ENCODE assay signal across 11 cellular contexts in genomic region chr1:201499795-201500669, GRCh38. TPM values are rescaled to one million over a fixed set of nuclear protein-coding genes. Genes with fewer than 3 reads are reported as not detected.
DNase-seq lines count a peak whose midpoint lies in the region; ATAC-seq, FAIRE-seq and TF ChIP-seq lines count a peak whose summit lies in the region.
"Had no signal": no experiment of that assay in that cellular context is flagged by ENCODE, and none has a peak within 500 bp of the region (broad histone marks: within the 10 kb centered on the region; RNA-seq: fewer than 3 reads in every experiment).

No MANE protein-coding gene starts in this region.

- H3K4me1 Mint-ChIP-seq in CD8-positive, alpha-beta T cell (ENCODE audit: low read depth) = peaks cover 16% of the 10 kb centered on the region

- POLR2A ChIA-PET in CD8-positive, alpha-beta T cell (lab: Charles Lee) = no interaction called here

- H3K36me3 Mint-ChIP-seq in CD8-positive, alpha-beta T cell = peaks cover 14% of the 10 kb centered on the region

- no peaks in the 10 kb centered on the region for H3K27me3 Mint-ChIP-seq in CD8-positive, alpha-beta T cell (ENCODE audit: low read depth)

- no peak for ATAC-seq in CD8-positive, alpha-beta T cell
- ATAC-seq: left colon had no signal

- H3K27ac Mint-ChIP-seq in CD8-positive, alpha-beta T cell = no peak overlapping the region

- no peak for FAIRE-seq in D721Med (lab: Jason Lieb, UNC)

- TF ChIP-seq POLR2A in suprapubic skin (IDR thresholded peaks at IDR 0.05) = no peak

- peaks cover 54% of the 10 kb centered on the region for H3K4me1 ChIP-seq in SJSA1 (replicated peaks)
- H3K4me1 ChIP-seq in esophagus (ENCODE audit: control insufficient read depth in 2 of 2, insufficient read depth in 2 of 2, low read length in 1 of 2) = peaks cover 12 to 29% of the 10 kb centered on the region in 2 donors
- peaks cover 53% of the 10 kb centered on the region for H3K4me1 ChIP-seq in mesodermal cell (ENCODE audit: control insufficient read depth, insufficient read depth, low read length, poor library complexity, severe bottlenecking)
- peaks cover 88% of the 10 kb centered on the region for H3K4me1 ChIP-seq in suprapubic skin
- peaks cover 2% of the 10 kb centered on the region for H3K4me1 ChIP-seq in CD8-positive, alpha-beta T cell (ENCODE audit: insufficient read depth, low read length)

- no peak for DNase-seq in SJSA1 (ENCODE audit: low read depth in 1 of 2, low spot score in 2 of 2)
- DNase-seq in suprapubic skin (ENCODE audit: low spot score in 2 of 2) = no peak
- no peak for DNase-seq in CD8-positive, alpha-beta T cell
- DNase-seq in NCI-H2081 (lab: John Stamatoyannopoulos, UW) = no peak
- no peak for DNase-seq in D721Med (ENCODE audit: insufficient read length, low spot score)
- DNase-seq in NK-92 treated with Interleukin-12 subunit alpha and Interleukin-12 subunit beta, amount 100 ng/mL, for 24 hours (lab: John Stamatoyannopoulos, UW) = no peak
- DNase-seq: activated CD4-positive, alpha-beta T cell treated with anti-CD3 and anti-CD28 coated beads for 1 hour; Karpas-422; left colon had no signal

- intact Hi-C loops in CD8-positive, alpha-beta T cell (cut with DNase I, micrococcal nuclease) = loop anchor here in 1 of 2 experiments (10.0 kb wide), 1 partner anchor 845 kb away; the partner anchor contains the start of genes PPP1R12B and UBE2T

- peaks cover 88% of the 10 kb centered on the region for H3K36me3 ChIP-seq in SJSA1
- H3K36me3 ChIP-seq in esophagus (ENCODE audit: control insufficient read depth in 2 of 2, insufficient read depth in 2 of 2, low read length in 1 of 2) = peaks cover 7 to 10% of the 10 kb centered on the region in 2 donors
- peaks cover 3% of the 10 kb centered on the region for H3K36me3 ChIP-seq in mesodermal cell (ENCODE audit: control insufficient read depth, insufficient read depth, low read length)
- peaks cover 5% of the 10 kb centered on the region for H3K36me3 ChIP-seq in suprapubic skin
- H3K36me3 ChIP-seq in CD8-positive, alpha-beta T cell (ENCODE audit: insufficient read depth, low read length) = peaks cover 8% of the 10 kb centered on the region

- TF ChIP-seq CTCF in suprapubic skin (IDR thresholded peaks at IDR 0.05) = no peak
- no peak for TF ChIP-seq CTCF in CD8-positive, alpha-beta T cell (IDR thresholded peaks at IDR 0.05)
- no peak for TF ChIP-seq CTCF in D721Med (IDR thresholded peaks at IDR 0.05; ENCODE audit: insufficient read depth, missing control alignments)

- no peak overlapping the region for H3K4me3 ChIP-seq in SJSA1
- H3K4me3 ChIP-seq in esophagus (ENCODE audit: low read depth in 1 of 2, low read length in 2 of 2) = no peak overlapping the region
- H3K4me3 ChIP-seq in mesodermal cell (ENCODE audit: extremely low read depth, insufficient read depth, low read length, poor library complexity, severe bottlenecking) = no peak overlapping the region
- H3K4me3 ChIP-seq in suprapubic skin = peak overlapping the region; percentile 3
- no peak overlapping the region for H3K4me3 ChIP-seq in CD8-positive, alpha-beta T cell (ENCODE audit: low read depth, low read length)

- no peak overlapping the region for H3K4me3 Mint-ChIP-seq in CD8-positive, alpha-beta T cell

- H3K9me3 ChIP-seq in SJSA1 (replicated peaks) (no peaks in the 10 kb centered on the region), esophagus (ENCODE audit: control insufficient read depth in 2 of 2, insufficient read depth in 1 of 2, low read depth in 1 of 2, low read length in 1 of 2) (no peaks in the 10 kb centered on the region), mesodermal cell (ENCODE audit: control insufficient read depth, low read length) (no peaks in the 10 kb centered on the region), suprapubic skin (no peaks in the 10 kb centered on the region)
- H3K9me3 ChIP-seq in CD8-positive, alpha-beta T cell (ENCODE audit: low read length) = no peaks in the 10 kb centered on the region

- CTCF ChIA-PET in CD8-positive, alpha-beta T cell (lab: Charles Lee) = interaction anchor here (13.3 to 22.8 kb wide), 2 partner anchors 13 to 17 kb away, joined by 144 to 577 read pairs; no protein-coding TSS in a partner anchor

- H3K27ac ChIP-seq in SJSA1 (0 out of 2 replicates have a peak overlapping the region, but pooled peaks have one; percentile 10), esophagus (ENCODE audit: low read depth in 2 of 2, low read length in 1 of 2) (peak overlapping the region; percentile 81 to 91), mesodermal cell (ENCODE audit: low read depth, low read length, severe bottlenecking) (peak overlapping the region; percentile 66), suprapubic skin (peak overlapping the region; percentile 80)
- H3K27ac ChIP-seq in CD8-positive, alpha-beta T cell (ENCODE audit: low read depth, low read length) = no peak overlapping the region

- no peaks in the 10 kb centered on the region for H3K9me3 Mint-ChIP-seq in CD8-positive, alpha-beta T cell

- 44 to 61% methylated on average over 8 of the region's 8 CpGs for WGBS in esophagus, 2 donors
- WGBS in mesodermal cell (ENCODE audit: insufficient coverage in 2 of 2), 2 experiments = 85 to 87% methylated on average over 6 to 8 of the region's 8 CpGs
- WGBS in suprapubic skin = 45% methylated on average over 8 of the region's 8 CpGs

- no peak for TF ChIP-seq EP300 in suprapubic skin (IDR thresholded peaks at IDR 0.05)

- H3K27me3 ChIP-seq in SJSA1 (replicated peaks) (no peaks in the 10 kb centered on the region), esophagus (ENCODE audit: control insufficient read depth in 1 of 2, insufficient read depth in 2 of 2, low read length in 2 of 2) (no peaks in the 10 kb centered on the region), suprapubic skin (no peaks in the 10 kb centered on the region)
- no peaks in the 10 kb centered on the region for H3K27me3 ChIP-seq in CD8-positive, alpha-beta T cell (ENCODE audit: insufficient read depth, low read length)

RNA-seq across cellular contexts. Expression of gene CSRP1, which starts 6.9 kb away (rescaled TPM):
- 1,173 and 1,377 TPM in 2 replicates for total RNA-seq in SJSA1 (2014; rRNA removed; shearing (Covaris generic))
- 100 to 1,000 TPM; 174 to 333 TPM for polyA plus RNA-seq in esophagus
- 73.2 TPM for polyA plus RNA-seq in mesodermal cell (2013, experiment 1 of 2)
- 56.8 TPM for polyA plus RNA-seq in mesodermal cell (2013, experiment 2 of 2)
- total RNA-seq in suprapubic skin = 100 to 1,000 TPM; 379 to 436 (median 414) TPM
- 10 to 100 TPM; 31.6 to 33.9 TPM for total RNA-seq in CD8-positive, alpha-beta T cell

RNA-seq across cellular contexts. Expression of gene PHLDA3, which starts 31.0 kb away (rescaled TPM):
- total RNA-seq in SJSA1 (2014; rRNA removed; shearing (Covaris generic)) = 36.7 and 75.0 TPM in 2 replicates
- polyA plus RNA-seq in esophagus = 10 to 100 TPM; 40.4 to 76.9 TPM
- 71.4 TPM for polyA plus RNA-seq in mesodermal cell (2013, experiment 1 of 2)
- 50.9 TPM for polyA plus RNA-seq in mesodermal cell (2013, experiment 2 of 2)
- total RNA-seq in suprapubic skin = 10 to 100 TPM; 31.5 to 61.1 (median 44.5) TPM
- under 1 TPM; 0.33 to 0.44 TPM for total RNA-seq in CD8-positive, alpha-beta T cell

RNA-seq across cellular contexts. Expression of gene NAV1, which starts 38.9 kb away (rescaled TPM):
- total RNA-seq in SJSA1 (2014; rRNA removed; shearing (Covaris generic)) = 12.7 and 15.5 TPM in 2 replicates
- polyA plus RNA-seq in esophagus = 1 to 10 TPM; 3.9 to 4.6 TPM
- 56.2 TPM for polyA plus RNA-seq in mesodermal cell (2013, experiment 1 of 2)
- 48.2 TPM for polyA plus RNA-seq in mesodermal cell (2013, experiment 2 of 2)
- total RNA-seq in suprapubic skin = 10 to 100 TPM; 17.4 to 36.9 (median 25.5) TPM
- total RNA-seq in CD8-positive, alpha-beta T cell = 1 to 10 TPM; 1.6 to 1.8 TPM

Comparison
In these comparisons a context has a peak if more than half of its experiments do, and no peak if none do; other contexts are left out.
1. RNA of gene CSRP1, which starts 6.9 kb away (total RNA-seq): 1,173 to 1,377 TPM in SJSA1 and 379 to 436 TPM in suprapubic skin; 31.6 to 33.9 TPM in CD8-positive, alpha-beta T cell; every median in the first group is over 10 times any median in the second.
2. RNA of gene PHLDA3, which starts 31.0 kb away (total RNA-seq): 36.7 to 75.0 TPM in SJSA1 and 31.5 to 61.1 TPM in suprapubic skin; 0.33 to 0.44 TPM in CD8-positive, alpha-beta T cell; every median in the first group is over 10 times any median in the second.